ENCODE assay signal across 8 cellular contexts in the genomic region with DNA sequence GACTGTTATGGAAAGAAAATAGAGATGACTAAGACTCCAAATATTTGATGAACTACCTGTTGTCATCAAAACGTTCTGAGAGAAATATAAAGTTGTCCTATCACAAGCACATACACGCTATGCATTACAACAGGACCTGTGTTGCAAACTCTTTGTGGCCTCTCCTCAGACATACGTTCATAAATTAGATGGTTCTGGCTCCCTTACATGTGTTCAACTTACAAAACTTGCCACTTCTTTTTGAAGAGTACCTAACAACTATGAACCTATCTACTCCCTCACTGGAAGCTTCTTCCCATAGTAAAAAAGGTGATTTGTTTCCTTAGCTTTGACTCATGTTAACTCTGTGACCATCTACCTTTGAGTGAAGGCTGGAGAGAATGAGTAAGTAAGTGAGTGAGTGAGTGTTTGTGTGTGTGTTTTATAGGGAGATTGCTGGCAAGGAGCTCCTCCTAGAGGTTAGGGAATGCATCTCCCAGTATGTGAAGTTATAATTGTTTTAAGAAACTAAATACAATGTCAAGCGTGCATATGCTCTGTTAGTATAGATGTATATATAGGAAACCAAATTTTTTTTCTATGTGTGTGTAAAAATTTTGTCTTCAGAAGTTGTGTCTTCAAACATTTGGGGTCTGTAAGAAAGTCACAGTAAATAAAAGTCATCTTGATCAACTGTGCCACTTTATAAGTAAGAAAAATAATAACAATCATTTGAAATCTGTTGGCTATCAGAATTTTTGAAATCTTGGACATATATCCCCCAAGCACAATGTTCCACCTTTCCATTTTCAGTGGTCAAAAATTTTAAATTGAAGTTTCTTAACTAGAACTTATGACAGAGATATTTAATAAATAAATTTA.
DNase-seq lines count a peak whose midpoint lies in the region; ATAC-seq, FAIRE-seq and TF ChIP-seq lines count a peak whose summit lies in the region.

No MANE protein-coding gene starts in this region.

- CTCF ChIA-PET in K562 (lab: Yijun Ruan, JAX; ENCODE audit: low intra/inter-chr PET ratio): no interaction called here

- no peaks in the 10 kb centered on the region for H3K9me1 ChIP-seq in K562 (ENCODE audit: control insufficient read depth, insufficient read depth, low read length)

- DNase-seq in SHP77 (lab: John Stamatoyannopoulos, UW) (peak; percentile 40 to 43), SHP77 treated with DMSO at 0.1 percent for 48 hours (lab: John Stamatoyannopoulos, UW) (no peak), NCI-H446 treated with DMSO at 0.1 percent for 48 hours (lab: John Stamatoyannopoulos, UW) (peak; percentile 42), K562 (ENCODE audit: extremely low read depth in 1 of 4, low spot score in 3 of 4) (peak; percentile 10 to 33 (median 18)), tibial artery (no peak)

- H3K4me2 ChIP-seq in K562 (ENCODE audit: insufficient read depth, low read length): no peak overlapping the region

- TF ChIP-seq RAD21 in K562 (CRISPR knock-in tag; conservative IDR thresholded peaks at IDR 0.05 in 1 of 2, IDR thresholded peaks at IDR 0.05 in 1 of 2): peak; percentile 78 to 95

- BruUV-seq in K562 (replicated peaks; lab: Mats Ljungman, UMichigan): no TSS peak

- 3% methylated on average over 4 of the region's 4 CpGs for WGBS in K562 (ENCODE audit: insufficient coverage, low coverage, missing lambda C conversion rate)

- POLR2A ChIA-PET in K562 (lab: Yijun Ruan, JAX): no interaction called here

- H3K4me1 ChIP-seq in K562 (replicated peaks in 1 of 2; ENCODE audit: control insufficient read depth in 2 of 2, insufficient read depth in 2 of 2, low read length in 2 of 2) (no peaks in the 10 kb centered on the region), tibial artery (no peaks in the 10 kb centered on the region)

- no peak for TF ChIP-seq POLR2A in K562 (conservative IDR thresholded peaks at IDR 0.05)

- H3K27ac ChIP-seq in K562 (ENCODE audit: extremely low read depth, low read depth, low read length) (no peak overlapping the region), tibial artery (no peak overlapping the region)

- H3K4me3 ChIP-seq in K562 (no peak overlapping the region), tibial artery (no peak overlapping the region)

- H3K9ac ChIP-seq in K562 (ENCODE audit: insufficient read depth in 1 of 2, low read depth in 2 of 2, low read length in 2 of 2): no peak overlapping the region

- no peaks in the 10 kb centered on the region for H4K20me1 ChIP-seq in K562 (replicated peaks; ENCODE audit: control insufficient read depth, insufficient read depth, low read length)

- in situ Hi-C loops in K562 (cut with MboI): no loop called here

- H2AFZ ChIP-seq in K562 (ENCODE audit: low read depth, low read length): no peak overlapping the region

- H3K27me3 ChIP-seq in K562 (ENCODE audit: control insufficient read depth in 2 of 2, insufficient read depth in 2 of 2, low read length in 2 of 2) (no peaks in the 10 kb centered on the region), tibial artery (no peaks in the 10 kb centered on the region)

- H3K36me3 ChIP-seq in K562 (ENCODE audit: control insufficient read depth, insufficient read depth, low read length): no peaks in the 10 kb centered on the region
- H3K36me3 ChIP-seq in tibial artery: no peaks in the 10 kb centered on the region

- TF ChIP-seq EP300 in K562 (IDR thresholded peaks at IDR 0.05; ENCODE audit: low read length): no peak

- ATAC-seq in HG02610 (IDR thresholded peaks at IDR 0.05; ENCODE audit: unreplicated experiment): peak; percentile 88
- peak; percentile 87 for ATAC-seq in K562
- ATAC-seq in GM18907 (IDR thresholded peaks at IDR 0.05; ENCODE audit: unreplicated experiment): no peak

- peak; percentile 17 to 70 (median 56); a peak in 5 of 6 replicates for TF ChIP-seq CTCF in K562 (IDR thresholded peaks at IDR 0.05 in 2 of 3, conservative IDR thresholded peaks at IDR 0.05 in 1 of 3; ENCODE audit: insufficient read depth in 2 of 3, low read depth in 1 of 3, low read length in 3 of 3)
- TF ChIP-seq CTCF in tibial artery (IDR thresholded peaks at IDR 0.05): peak; percentile 50 to 65

- H3K9me3 ChIP-seq in K562 (replicated peaks; ENCODE audit: control insufficient read depth, insufficient read depth, low read depth, low read length): no peaks in the 10 kb centered on the region
- H3K9me3 ChIP-seq in tibial artery: no peaks in the 10 kb centered on the region

- intact Hi-C loops in K562 (cut with micrococcal nuclease) (loop anchor here (5.0 to 10.0 kb wide), 3 partner anchors 643 to 1554 kb away; no protein-coding TSS in a partner anchor), tibial artery (cut with DNase I; ENCODE audit: low total_unique reads) (no loop called here)

- FAIRE-seq in K562 (lab: Jason Lieb, UNC) (peak; percentile 49), islet of Langerhans (lab: Jason Lieb, UNC) (peak; percentile 100)

- H3K79me2 ChIP-seq in K562 (ENCODE audit: control insufficient read depth, insufficient read depth, low read length): no peaks in the 10 kb centered on the region

TF ChIP-seq in K562, 482 proteins besides CTCF, POLR2A, EP300 and RAD21:
- TF ChIP-seq SMC3 (conservative IDR thresholded peaks at IDR 0.05; ENCODE audit: insufficient read depth, low read depth, low read length): peak; percentile 40; the same call in 1 of the 2 replicates
- TF ChIP-seq FOXM1 (IDR thresholded peaks at IDR 0.05; ENCODE audit: low read depth): no peak
- TF ChIP-seq FOXM1 (CRISPR knock-in tag; IDR thresholded peaks at IDR 0.05; ENCODE audit: low read depth): no peak
- TF ChIP-seq, protein P1, sequence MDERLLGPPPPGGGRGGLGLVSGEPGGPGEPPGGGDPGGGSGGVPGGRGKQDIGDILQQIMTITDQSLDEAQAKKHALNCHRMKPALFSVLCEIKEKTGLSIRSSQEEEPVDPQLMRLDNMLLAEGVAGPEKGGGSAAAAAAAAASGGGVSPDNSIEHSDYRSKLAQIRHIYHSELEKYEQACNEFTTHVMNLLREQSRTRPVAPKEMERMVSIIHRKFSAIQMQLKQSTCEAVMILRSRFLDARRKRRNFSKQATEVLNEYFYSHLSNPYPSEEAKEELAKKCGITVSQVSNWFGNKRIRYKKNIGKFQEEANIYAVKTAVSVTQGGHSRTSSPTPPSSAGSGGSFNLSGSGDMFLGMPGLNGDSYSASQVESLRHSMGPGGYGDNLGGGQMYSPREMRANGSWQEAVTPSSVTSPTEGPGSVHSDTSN (CRISPR knock-in tag; IDR thresholded peaks at IDR 0.05; ENCODE audit: low read depth): no peak
- TF ChIP-seq, protein P1 (tag; conservative IDR thresholded peaks at IDR 0.05; ENCODE audit: low read depth): 0 out of 2 replicates have a peak, but pooled peaks have one; percentile 27
- TF ChIP-seq, protein P2, sequence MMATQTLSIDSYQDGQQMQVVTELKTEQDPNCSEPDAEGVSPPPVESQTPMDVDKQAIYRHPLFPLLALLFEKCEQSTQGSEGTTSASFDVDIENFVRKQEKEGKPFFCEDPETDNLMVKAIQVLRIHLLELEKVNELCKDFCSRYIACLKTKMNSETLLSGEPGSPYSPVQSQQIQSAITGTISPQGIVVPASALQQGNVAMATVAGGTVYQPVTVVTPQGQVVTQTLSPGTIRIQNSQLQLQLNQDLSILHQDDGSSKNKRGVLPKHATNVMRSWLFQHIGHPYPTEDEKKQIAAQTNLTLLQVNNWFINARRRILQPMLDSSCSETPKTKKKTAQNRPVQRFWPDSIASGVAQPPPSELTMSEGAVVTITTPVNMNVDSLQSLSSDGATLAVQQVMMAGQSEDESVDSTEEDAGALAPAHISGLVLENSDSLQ (IDR thresholded peaks at IDR 0.05): peak; percentile 42; the same call in 1 of the 2 replicates
- TF ChIP-seq, protein P3, sequence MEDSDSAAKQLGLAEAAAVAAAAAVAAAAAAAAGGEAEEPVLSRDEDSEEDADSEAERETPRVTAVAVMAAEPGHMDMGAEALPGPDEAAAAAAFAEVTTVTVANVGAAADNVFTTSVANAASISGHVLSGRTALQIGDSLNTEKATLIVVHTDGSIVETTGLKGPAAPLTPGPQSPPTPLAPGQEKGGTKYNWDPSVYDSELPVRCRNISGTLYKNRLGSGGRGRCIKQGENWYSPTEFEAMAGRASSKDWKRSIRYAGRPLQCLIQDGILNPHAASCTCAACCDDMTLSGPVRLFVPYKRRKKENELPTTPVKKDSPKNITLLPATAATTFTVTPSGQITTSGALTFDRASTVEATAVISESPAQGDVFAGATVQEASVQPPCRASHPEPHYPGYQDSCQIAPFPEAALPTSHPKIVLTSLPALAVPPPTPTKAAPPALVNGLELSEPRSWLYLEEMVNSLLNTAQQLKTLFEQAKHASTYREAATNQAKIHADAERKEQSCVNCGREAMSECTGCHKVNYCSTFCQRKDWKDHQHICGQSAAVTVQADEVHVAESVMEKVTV (CRISPR knock-in tag; IDR thresholded peaks at IDR 0.05): peak; percentile 55
- TF ChIP-seq SOX6 (IDR thresholded peaks at IDR 0.05): no peak
- no peak for TF ChIP-seq MEIS2 (IDR thresholded peaks at IDR 0.05; ENCODE audit: partially characterized antibody)
- TF ChIP-seq LCOR (CRISPR knock-in tag; IDR thresholded peaks at IDR 0.05): no peak

Comparison
In these comparisons a context has a peak if more than half of its experiments do, and no peak if none do; other contexts are left out.
1. DNase-seq: peak in SHP77 (2 of 2), NCI-H446 treated with DMSO at 0.1 percent for 48 hours (single experiment) and K562 (4 of 4); none in SHP77 treated with DMSO at 0.1 percent for 48 hours (single experiment) and tibial artery (0 of 2).